In the genomic region with DNA sequence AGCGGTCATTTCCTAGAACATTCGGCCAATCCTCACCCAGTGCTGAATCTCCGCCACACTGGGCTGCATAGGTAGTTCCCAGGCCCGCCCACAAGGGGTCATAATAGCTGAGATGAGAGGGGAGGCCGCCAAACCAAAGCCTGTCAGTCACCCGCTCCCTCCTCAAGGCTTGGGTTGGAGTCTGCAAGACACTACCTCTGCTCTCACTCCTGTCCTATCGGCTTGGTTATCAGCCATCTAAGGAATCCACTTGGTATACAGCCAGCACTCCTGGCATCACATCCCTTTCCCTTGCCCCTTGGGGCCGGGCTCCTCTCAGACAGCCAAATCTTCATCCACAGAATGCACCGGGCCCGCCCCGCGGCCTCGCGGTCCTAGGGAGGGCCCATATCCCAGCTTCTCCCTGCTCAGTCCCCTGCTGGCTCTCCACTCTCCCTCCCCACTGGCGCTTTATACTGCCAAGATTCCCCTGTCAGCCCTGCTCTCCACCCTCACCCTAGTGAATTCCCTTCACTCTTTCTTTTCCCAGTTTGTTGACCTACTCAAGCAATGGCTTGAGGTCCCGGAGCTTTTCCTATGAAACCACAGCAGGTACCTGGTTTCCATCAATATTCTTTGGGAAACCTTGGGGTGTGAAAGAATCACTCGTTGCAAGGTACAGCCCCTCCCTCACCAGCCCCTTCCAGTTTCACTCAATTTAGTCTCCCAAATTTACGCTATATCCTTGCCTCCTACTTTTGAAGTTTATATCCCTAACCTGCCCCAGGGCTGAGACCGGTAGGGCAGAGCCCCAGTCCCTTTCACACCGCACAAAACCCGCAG, we compare ENCODE assay signal across 1 cellular context.
TF ChIP-seq lines count a peak whose summit lies in the region.

No MANE protein-coding gene starts in this region.

TF ChIP-seq in SK-N-SH treated with all-trans-retinoic acid at 6 μM for 48 hours, 23 proteins besides CTCF, POLR2A, EP300 and RAD21 (continued from another document):
- TF ChIP-seq, protein P1, sequence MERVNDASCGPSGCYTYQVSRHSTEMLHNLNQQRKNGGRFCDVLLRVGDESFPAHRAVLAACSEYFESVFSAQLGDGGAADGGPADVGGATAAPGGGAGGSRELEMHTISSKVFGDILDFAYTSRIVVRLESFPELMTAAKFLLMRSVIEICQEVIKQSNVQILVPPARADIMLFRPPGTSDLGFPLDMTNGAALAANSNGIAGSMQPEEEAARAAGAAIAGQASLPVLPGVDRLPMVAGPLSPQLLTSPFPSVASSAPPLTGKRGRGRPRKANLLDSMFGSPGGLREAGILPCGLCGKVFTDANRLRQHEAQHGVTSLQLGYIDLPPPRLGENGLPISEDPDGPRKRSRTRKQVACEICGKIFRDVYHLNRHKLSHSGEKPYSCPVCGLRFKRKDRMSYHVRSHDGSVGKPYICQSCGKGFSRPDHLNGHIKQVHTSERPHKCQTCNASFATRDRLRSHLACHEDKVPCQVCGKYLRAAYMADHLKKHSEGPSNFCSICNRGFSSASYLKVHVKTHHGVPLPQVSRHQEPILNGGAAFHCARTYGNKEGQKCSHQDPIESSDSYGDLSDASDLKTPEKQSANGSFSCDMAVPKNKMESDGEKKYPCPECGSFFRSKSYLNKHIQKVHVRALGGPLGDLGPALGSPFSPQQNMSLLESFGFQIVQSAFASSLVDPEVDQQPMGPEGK (CRISPR knock-in tag; IDR thresholded peaks at IDR 0.05; ENCODE audit: borderline replicate concordance): no peak
- no peak for TF ChIP-seq ZNF70 (CRISPR knock-in tag; IDR thresholded peaks at IDR 0.05)
- TF ChIP-seq SNAI2 (CRISPR knock-in tag; IDR thresholded peaks at IDR 0.05): no peak
- no peak for TF ChIP-seq ESRRG (CRISPR knock-in tag; IDR thresholded peaks at IDR 0.05)
- no peak for TF ChIP-seq ZC3H10 (CRISPR knock-in tag; IDR thresholded peaks at IDR 0.05)
- no peak for TF ChIP-seq BACH2 (CRISPR knock-in tag; IDR thresholded peaks at IDR 0.05; ENCODE audit: borderline replicate concordance)
- no peak for TF ChIP-seq PPARA (CRISPR knock-in tag; IDR thresholded peaks at IDR 0.05; ENCODE audit: borderline replicate concordance)
